Comparison of ENCODE assay signal across 1 cellular context in genomic region chr2:219125225-219125885, GRCh38.
TF ChIP-seq lines count a peak whose summit lies in the region.

No MANE protein-coding gene starts in this region.

TF ChIP-seq in A549, 52 proteins besides CTCF, POLR2A, EP300 and RAD21 (continued from another document):
- TF ChIP-seq, protein P1, sequence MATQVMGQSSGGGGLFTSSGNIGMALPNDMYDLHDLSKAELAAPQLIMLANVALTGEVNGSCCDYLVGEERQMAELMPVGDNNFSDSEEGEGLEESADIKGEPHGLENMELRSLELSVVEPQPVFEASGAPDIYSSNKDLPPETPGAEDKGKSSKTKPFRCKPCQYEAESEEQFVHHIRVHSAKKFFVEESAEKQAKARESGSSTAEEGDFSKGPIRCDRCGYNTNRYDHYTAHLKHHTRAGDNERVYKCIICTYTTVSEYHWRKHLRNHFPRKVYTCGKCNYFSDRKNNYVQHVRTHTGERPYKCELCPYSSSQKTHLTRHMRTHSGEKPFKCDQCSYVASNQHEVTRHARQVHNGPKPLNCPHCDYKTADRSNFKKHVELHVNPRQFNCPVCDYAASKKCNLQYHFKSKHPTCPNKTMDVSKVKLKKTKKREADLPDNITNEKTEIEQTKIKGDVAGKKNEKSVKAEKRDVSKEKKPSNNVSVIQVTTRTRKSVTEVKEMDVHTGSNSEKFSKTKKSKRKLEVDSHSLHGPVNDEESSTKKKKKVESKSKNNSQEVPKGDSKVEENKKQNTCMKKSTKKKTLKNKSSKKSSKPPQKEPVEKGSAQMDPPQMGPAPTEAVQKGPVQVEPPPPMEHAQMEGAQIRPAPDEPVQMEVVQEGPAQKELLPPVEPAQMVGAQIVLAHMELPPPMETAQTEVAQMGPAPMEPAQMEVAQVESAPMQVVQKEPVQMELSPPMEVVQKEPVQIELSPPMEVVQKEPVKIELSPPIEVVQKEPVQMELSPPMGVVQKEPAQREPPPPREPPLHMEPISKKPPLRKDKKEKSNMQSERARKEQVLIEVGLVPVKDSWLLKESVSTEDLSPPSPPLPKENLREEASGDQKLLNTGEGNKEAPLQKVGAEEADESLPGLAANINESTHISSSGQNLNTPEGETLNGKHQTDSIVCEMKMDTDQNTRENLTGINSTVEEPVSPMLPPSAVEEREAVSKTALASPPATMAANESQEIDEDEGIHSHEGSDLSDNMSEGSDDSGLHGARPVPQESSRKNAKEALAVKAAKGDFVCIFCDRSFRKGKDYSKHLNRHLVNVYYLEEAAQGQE (IDR thresholded peaks at IDR 0.05): no peak
- no peak for TF ChIP-seq HES2 (IDR thresholded peaks at IDR 0.05)
- TF ChIP-seq BHLHE40 (IDR thresholded peaks at IDR 0.05; ENCODE audit: low read depth, low read length): no peak
- no peak for TF ChIP-seq MAFK (IDR thresholded peaks at IDR 0.05; ENCODE audit: partially characterized antibody)
- no peak for TF ChIP-seq JUNB (IDR thresholded peaks at IDR 0.05)
- no peak for TF ChIP-seq RARB (CRISPR knock-in tag; IDR thresholded peaks at IDR 0.05)
- TF ChIP-seq CBX2 (IDR thresholded peaks at IDR 0.05; ENCODE audit: borderline replicate concordance, low read depth): no peak
TF ChIP-seq in A549: peak in this region for 2.
